Comparison of ENCODE assay signal across 8 cellular contexts in the genomic region with DNA sequence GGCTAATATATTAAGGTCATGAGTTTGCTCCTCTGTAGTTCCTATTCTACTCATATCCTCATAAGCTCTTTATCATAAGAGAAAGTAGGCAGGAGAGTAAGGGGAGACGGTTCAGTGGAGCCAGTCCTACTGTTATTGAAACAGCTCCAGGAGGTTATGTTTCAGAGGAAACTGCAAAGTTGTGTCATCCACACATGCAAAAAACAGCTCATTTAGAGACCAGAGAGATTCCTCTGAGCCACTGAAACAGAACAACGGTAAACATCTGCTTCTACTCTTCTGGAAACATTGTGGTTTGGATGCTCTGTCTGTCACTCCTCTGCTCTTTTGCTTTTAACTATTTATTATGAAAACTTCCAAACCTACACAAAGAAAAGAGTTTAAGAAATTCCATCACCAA.
DNase-seq lines count a peak whose midpoint lies in the region; ATAC-seq, FAIRE-seq and TF ChIP-seq lines count a peak whose summit lies in the region.

No MANE protein-coding gene starts in this region.

- no peak for FAIRE-seq in H54 (lab: Jason Lieb, UNC)

- in situ Hi-C loops in KBM-7 (cut with MboI; ENCODE audit: low pct_unique_long_range_greater_than_20kb, low sequenced_read_pairs) = no loop called here

- DNase-seq in KBM-7 (peak; percentile 28), fibroblast of villous mesenchyme (ENCODE audit: low read depth) (peak; percentile 86), GDM1 (lab: John Stamatoyannopoulos, UW) (no peak), DMS153 (lab: John Stamatoyannopoulos, UW) (no peak), H54 (ENCODE audit: insufficient read length, low spot score) (no peak)
- no peak for DNase-seq in stimulated activated CD4-positive, alpha-beta T cell treated with anti-CD3 and anti-CD28 coated beads, Interleukin-2, amount 100 ng/mL, for 24 hours

- no peak for TF ChIP-seq POLR2A in H54 (IDR thresholded peaks at IDR 0.05; ENCODE audit: low read depth, low read length)

- H3K4me3 ChIP-seq in fibroblast of villous mesenchyme (ENCODE audit: low read depth, low read length) = no peak overlapping the region

- ATAC-seq in GM18498 (IDR thresholded peaks at IDR 0.05; ENCODE audit: unreplicated experiment) = peak; percentile 87
- peak; percentile 95 for ATAC-seq in GM21619 (IDR thresholded peaks at IDR 0.05; ENCODE audit: unreplicated experiment)

- no peak for TF ChIP-seq CTCF in fibroblast of villous mesenchyme (IDR thresholded peaks at IDR 0.05; ENCODE audit: insufficient read depth, low read depth, low read length)

Comparison
In these comparisons a context has a peak if more than half of its experiments do, and no peak if none do; other contexts are left out.
1. DNase-seq: peak in KBM-7 (single experiment) and fibroblast of villous mesenchyme (single experiment); none in GDM1 (single experiment), DMS153 (single experiment), stimulated activated CD4-positive, alpha-beta T cell treated with anti-CD3 and anti-CD28 coated beads, Interleukin-2, amount 100 ng/mL, for 24 hours (0 of 2) and H54 (single experiment).